21 cellular contexts compared by ENCODE assay signal in the genomic region with DNA sequence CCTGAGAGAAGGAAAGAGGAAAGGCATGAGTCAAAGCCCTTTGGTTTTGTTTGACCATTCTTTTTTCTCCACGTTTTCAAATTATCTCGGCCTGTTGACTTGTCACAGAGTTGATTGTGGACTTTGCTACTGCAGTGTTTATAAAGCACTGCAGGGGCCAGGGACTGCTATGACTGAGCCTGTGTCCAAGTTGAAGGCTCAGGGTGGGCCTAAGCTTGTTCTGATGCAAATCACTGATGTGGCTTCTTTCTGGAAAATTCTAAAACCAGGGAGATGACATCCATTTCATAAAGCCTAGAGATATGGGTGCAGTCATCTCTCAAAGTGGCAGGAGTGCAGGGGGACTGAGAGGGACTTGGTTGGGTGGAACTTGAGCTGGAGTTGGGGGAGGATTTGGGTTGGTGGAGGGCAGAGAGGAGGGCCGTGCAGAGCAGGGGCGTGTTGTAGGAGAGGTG. TPM values are rescaled to one million over a fixed set of nuclear protein-coding genes. Genes with fewer than 3 reads are reported as not detected.
DNase-seq lines count a peak whose midpoint lies in the region; ATAC-seq, FAIRE-seq and TF ChIP-seq lines count a peak whose summit lies in the region.
"Had no signal": no experiment of that assay in that cellular context is flagged by ENCODE, and none has a peak within 500 bp of the region (broad histone marks: within the 10 kb centered on the region; RNA-seq: fewer than 3 reads in every experiment).

No MANE protein-coding gene starts in this region.

- H3K27ac ChIP-seq in colonic mucosa (peak overlapping the region; percentile 47), pancreas (peak overlapping the region in 3 of 4 donors; percentile 17 to 88 (median 83)), heart left ventricle (no peak overlapping the region)

- FAIRE-seq in pancreas (lab: Jason Lieb, UNC), result no peak
- FAIRE-seq: GM19239, K562 had no signal

- no TSS peak for BruUV-seq in Calu3 (replicated peaks; lab: Mats Ljungman, UMichigan)

- TF ChIP-seq POLR2A in heart left ventricle (IDR thresholded peaks at IDR 0.05) (no peak), lower leg skin (IDR thresholded peaks at IDR 0.05) (no peak)

- H3K4me3 Mint-ChIP-seq in Calu3 (ENCODE audit: low read depth, unreplicated experiment), result no peak overlapping the region
- H3K4me3 Mint-ChIP-seq: effector memory CD8-positive, alpha-beta T cell; immature natural killer cell; neural crest cell had no signal

- H3K9ac ChIP-seq in colonic mucosa (ENCODE audit: low read depth in 2 of 2, low read length in 2 of 2), result no peak overlapping the region

- H3K36me3 Mint-ChIP-seq in Calu3 (ENCODE audit: insufficient read depth, unreplicated experiment), result peaks cover 7% of the 10 kb centered on the region
- H3K36me3 Mint-ChIP-seq: immature natural killer cell had no signal

- H3K27me3 ChIP-seq in colonic mucosa (no peaks in the 10 kb centered on the region), pancreas (no peaks in the 10 kb centered on the region), heart left ventricle (no peaks in the 10 kb centered on the region)

- peak; percentile 66 to 81 (median 72) for ATAC-seq in pancreas
- ATAC-seq in HG03565 (IDR thresholded peaks at IDR 0.05; ENCODE audit: unreplicated experiment), result no peak
- ATAC-seq in heart left ventricle, result no peak
- ATAC-seq: effector memory CD8-positive, alpha-beta T cell; K562 had no signal

- CTCF ChIA-PET in Calu3 (lab: Charles Lee), result interaction anchor here (0.6 kb wide), 1 partner anchor 85 kb away, joined by 3 read pairs; no protein-coding TSS in a partner anchor

- WGBS in pancreas, 2 donors, result 25 to 37% methylated on average over 4 of the region's 4 CpGs
- 72 to 85% (median 76%) methylated on average over 4 of the region's 4 CpGs for WGBS in heart left ventricle, 4 donors
- WGBS in lower leg skin, 2 donors, result 80% methylated on average over 4 of the region's 4 CpGs

- H3K4me3 ChIP-seq in colonic mucosa, result no peak overlapping the region
- H3K4me3 ChIP-seq in pancreas, result no peak overlapping the region
- no peak overlapping the region for H3K4me3 ChIP-seq in heart left ventricle
- H3K4me3 ChIP-seq in lower leg skin (ENCODE audit: low read depth, poor library complexity, severe bottlenecking), result no peak overlapping the region
- H3K4me3 ChIP-seq: K562 had no signal

- no peak for TF ChIP-seq CTCF in Calu3 (IDR thresholded peaks at IDR 0.05; ENCODE audit: unreplicated experiment)
- TF ChIP-seq CTCF in colonic mucosa (IDR thresholded peaks at IDR 0.05), result no peak
- no peak for TF ChIP-seq CTCF in pancreas (IDR thresholded peaks at IDR 0.05)
- no peak for TF ChIP-seq CTCF in heart left ventricle (IDR thresholded peaks at IDR 0.05)
- TF ChIP-seq CTCF in lower leg skin (IDR thresholded peaks at IDR 0.05), result no peak

- H3K27ac Mint-ChIP-seq in Calu3 (ENCODE audit: unreplicated experiment), result peak overlapping the region; percentile 21
- H3K27ac Mint-ChIP-seq: effector memory CD8-positive, alpha-beta T cell had no signal

- no peaks in the 10 kb centered on the region for H3K9me3 Mint-ChIP-seq in Calu3 (ENCODE audit: low read depth, unreplicated experiment)
- H3K9me3 Mint-ChIP-seq: effector memory CD8-positive, alpha-beta T cell; immature natural killer cell; neural crest cell had no signal

- no peaks in the 10 kb centered on the region for H3K27me3 Mint-ChIP-seq in Calu3 (ENCODE audit: unreplicated experiment)
- H3K27me3 Mint-ChIP-seq: effector memory CD8-positive, alpha-beta T cell had no signal

- H3K4me1 Mint-ChIP-seq in Calu3 (ENCODE audit: low read depth, unreplicated experiment), result peaks cover 47% of the 10 kb centered on the region

- H3K9me3 ChIP-seq in colonic mucosa, result no peaks in the 10 kb centered on the region
- no peaks in the 10 kb centered on the region for H3K9me3 ChIP-seq in pancreas
- H3K9me3 ChIP-seq in heart left ventricle, result no peaks in the 10 kb centered on the region

- intact Hi-C loops in Calu3 (cut with micrococcal nuclease; ENCODE audit: unreplicated experiment), result no loop called here
- intact Hi-C loops in colonic mucosa (cut with DNase I), result no loop called here
- intact Hi-C loops in pancreas (cut with DNase I), result no loop called here
- intact Hi-C loops in heart left ventricle (cut with DNase I), result loop anchor here in 2 of 10 donors (10.0 kb wide), 1 partner anchor 309 kb away; the partner anchor contains the start of gene POU2F2 (in 2 of the 2)
- intact Hi-C loops in lower leg skin (cut with DNase I; ENCODE audit: low total_unique reads), result no loop called here

- H3K4me1 ChIP-seq in colonic mucosa (no peaks in the 10 kb centered on the region), pancreas (peaks cover 12 to 32% (median 19%) of the 10 kb centered on the region in 3 donors), heart left ventricle (peaks cover 0 to 14% (median 3%) of the 10 kb centered on the region in 12 donors)

- no peak for DNase-seq in Calu3
- DNase-seq in NCI-H146 treated with DMSO at 0.1 percent for 48 hours (lab: John Stamatoyannopoulos, UW; ENCODE audit: unreplicated experiment), result peak; percentile 92
- DNase-seq in colonic mucosa, result peak; percentile 48
- DNase-seq in pancreas, result peak in 1 of 6 donors; percentile 30
- DNase-seq in stimulated activated CD4-positive, alpha-beta T cell treated with anti-CD3 and anti-CD28 coated beads, Interleukin-15, amount 100 ng/mL, for 24 hours, result no peak
- no peak for DNase-seq in heart left ventricle
- DNase-seq in lower leg skin (ENCODE audit: low spot score in 2 of 2), result no peak
- DNase-seq: activated CD4-positive, alpha-beta T cell treated with anti-CD3 and anti-CD28 coated beads, Interleukin-2, amount 50 U/mL, for 1 hour; effector memory CD8-positive, alpha-beta T cell; HCEC 1CT; head of caudate nucleus; immature natural killer cell; mesendoderm; NCI-H2107; RPMI8226; stimulated activated CD4-positive, alpha-beta T cell treated with anti-CD3 and anti-CD28 coated beads, Interleukin-12 subunit alpha, Interleukin-12 subunit beta, amount 100 ng/mL, for 4 hours had no signal

- no peaks in the 10 kb centered on the region for H3K36me3 ChIP-seq in colonic mucosa
- no peaks in the 10 kb centered on the region for H3K36me3 ChIP-seq in pancreas
- no peaks in the 10 kb centered on the region for H3K36me3 ChIP-seq in heart left ventricle

RNA-seq across cellular contexts. Expression of gene CXCL17, which starts 1.2 kb away (rescaled TPM):
- total RNA-seq in Calu3 (2022) (3.8 and 4.0 TPM in 2 replicates), colonic mucosa (not detected), pancreas (10 to 100 TPM in 4 of 6 donors, 1 to 10 TPM in 2; 5.1 to 42.1 (median 11.8) TPM), heart left ventricle (not detected), lower leg skin (under 1 TPM in 1 of 4 donors, not detected in 3; 0.69 TPM)
- polyA plus RNA-seq in pancreas (1 to 10 TPM; 4.3 to 4.7 TPM), heart left ventricle (not detected)
- total RNA-seq: cerebellum, K562, neural crest cell had no signal
- polyA plus RNA-seq: immature natural killer cell had no signal

RNA-seq across cellular contexts. Expression of gene LIPE, which starts 16.8 kb away (rescaled TPM):
- total RNA-seq in Calu3 (2022), result 17.1 and 22.0 TPM in 2 replicates
- total RNA-seq in colonic mucosa, result 10 to 100 TPM in 1 of 2 donors, 1 to 10 TPM in 1; 9.6 to 16.0 TPM
- total RNA-seq in pancreas, result 10 to 100 TPM in 1 of 6 donors, 1 to 10 TPM in 5; 1.6 to 14.4 (median 4.0) TPM
- 10 to 100 TPM in 1 of 2 donors, 1 to 10 TPM in 1; 6.4 to 38.3 TPM for polyA plus RNA-seq in pancreas
- total RNA-seq in heart left ventricle, result 100 to 1,000 TPM in 1 of 9 donors, 10 to 100 TPM in 8; 34.7 to 111 (median 57.3) TPM
- polyA plus RNA-seq in heart left ventricle, result 10 to 100 TPM; 47.1 to 67.1 TPM
- total RNA-seq in lower leg skin, result 10 to 100 TPM; 20.9 to 96.9 (median 55.9) TPM
- polyA plus RNA-seq: K562 had no signal

RNA-seq across cellular contexts. Expression of gene CNFN, which starts 53.9 kb away (rescaled TPM):
- total RNA-seq in Calu3 (2022) (1.6 TPM in 2 replicates), colonic mucosa (1 to 10 TPM; 4.7 to 5.5 TPM), pancreas (1 to 10 TPM in 1 of 6 donors, under 1 TPM in 4, not detected in 1; 0.32 to 1.9 (median 0.61) TPM), heart left ventricle (1 to 10 TPM in 1 of 9 donors, under 1 TPM in 3, not detected in 5; 0.62 to 1.4 (median 0.94) TPM), lower leg skin (100 to 1,000 TPM; 359 to 606 (median 493) TPM)
- polyA plus RNA-seq in pancreas (1 to 10 TPM; 4.0 to 4.2 TPM), heart left ventricle (1 to 10 TPM; 1.3 to 2.9 TPM)
- total RNA-seq: cerebellum had no signal

Comparison
In these comparisons a context has a peak if more than half of its experiments do, and no peak if none do; other contexts are left out.
1. DNase-seq: peak in NCI-H146 treated with DMSO at 0.1 percent for 48 hours (single experiment) and colonic mucosa (single experiment); none in Calu3 (single experiment), stimulated activated CD4-positive, alpha-beta T cell treated with anti-CD3 and anti-CD28 coated beads, Interleukin-15, amount 100 ng/mL, for 24 hours (single experiment), heart left ventricle (0 of 5) and lower leg skin (0 of 2).
2. H3K27ac ChIP-seq: peak in colonic mucosa (single experiment) and pancreas (3 of 4); none in heart left ventricle (0 of 12).
3. ATAC-seq: peak in pancreas (4 of 4); none in HG03565 (single experiment) and heart left ventricle (0 of 4).
4. RNA of gene CNFN, which starts 53.9 kb away (total RNA-seq): 359 to 606 TPM in lower leg skin; 4.7 to 5.5 TPM in colonic mucosa, 1.6 TPM in Calu3, 0.32 to 1.9 TPM in pancreas and 0.62 to 1.4 TPM in heart left ventricle; every median in the first group is over 10 times any median in the second.